8 cellular contexts compared by ENCODE assay signal in genomic region chr7:43639858-43640491, GRCh38. TPM values are rescaled to one million over a fixed set of nuclear protein-coding genes. Genes with fewer than 3 reads are reported as not detected.
DNase-seq lines count a peak whose midpoint lies in the region; TF ChIP-seq lines count a peak whose summit lies in the region.

No MANE protein-coding gene starts in this region.

- intact Hi-C loops in CD4-positive, alpha-beta memory T cell (cut with micrococcal nuclease) = no loop called here
- intact Hi-C loops in spleen (cut with DNase I; ENCODE audit: low total_unique reads) = loop anchor here (10.0 kb wide), 1 partner anchor 55 kb away; the partner anchor contains the start of gene STK17A

- H3K9me3 Mint-ChIP-seq in CD4-positive, alpha-beta memory T cell = no peaks in the 10 kb centered on the region

- DNase-seq in CD4-positive, alpha-beta memory T cell = no peak
- DNase-seq in NCI-H1436 treated with DMSO at 0.1 percent for 48 hours (lab: John Stamatoyannopoulos, UW) (peak; percentile 52), spleen (no peak), globus pallidus (ENCODE audit: low spot score) (no peak)
- no peak for DNase-seq in stimulated activated naive CD4-positive, alpha-beta T cell treated with Interleukin-2 at 50 U/mL for 16 hours (lab: John Stamatoyannopoulos, UW)
- no peak for DNase-seq in central memory CD4-positive, alpha-beta T cell

- H3K4me3 Mint-ChIP-seq in CD4-positive, alpha-beta memory T cell = peak overlapping the region in 3 of 8 donors; percentile 10 to 31 (median 21)

- POLR2A ChIA-PET in CD4-positive, alpha-beta memory T cell (lab: Charles Lee; ENCODE audit: partially characterized antibody) = interaction anchor here (1.2 to 16.6 kb wide), 8 partner anchors 8 to 58 kb away, joined by 4 to 393 read pairs (median 7); partner anchors contain the start of gene STK17A

- CTCF ChIA-PET in CD4-positive, alpha-beta memory T cell (lab: Charles Lee; ENCODE audit: partially characterized antibody) = interaction anchor here (1.1 to 3.5 kb wide), 6 partner anchors 10 to 60 kb away, joined by 3 to 41 read pairs (median 10); partner anchors contain the start of gene STK17A

- H3K9me3 ChIP-seq in CD4-positive, alpha-beta memory T cell (ENCODE audit: control insufficient read depth in 1 of 2, low read length in 2 of 2) = no peaks in the 10 kb centered on the region
- no peaks in the 10 kb centered on the region for H3K9me3 ChIP-seq in iPS-18a (ENCODE audit: control insufficient read depth, low read depth, low read length)
- H3K9me3 ChIP-seq in spleen = no peaks in the 10 kb centered on the region

- no peaks in the 10 kb centered on the region for H3K27me3 Mint-ChIP-seq in CD4-positive, alpha-beta memory T cell

- TF ChIP-seq CTCF in spleen (IDR thresholded peaks at IDR 0.05 in 8 of 11, conservative IDR thresholded peaks at IDR 0.05 in 3 of 11) = no peak

- WGBS in spleen, 5 donors = 55 to 71% (median 67%) methylated on average over 6 of the region's 6 CpGs

- no peak for TF ChIP-seq POLR2A in spleen (IDR thresholded peaks at IDR 0.05)

- peaks cover 50 to 94% (median 75%) of the 10 kb centered on the region in 4 donors for H3K4me1 Mint-ChIP-seq in CD4-positive, alpha-beta memory T cell

- H3K4me1 ChIP-seq in CD4-positive, alpha-beta memory T cell (ENCODE audit: insufficient read depth, low read length) = peaks cover 99% of the 10 kb centered on the region
- H3K4me1 ChIP-seq in iPS-18a (ENCODE audit: control insufficient read depth, low read depth, low read length) = no peaks in the 10 kb centered on the region
- peaks cover 19 to 98% (median 76%) of the 10 kb centered on the region in 6 donors for H3K4me1 ChIP-seq in spleen

- no peak overlapping the region for H3K4me3 ChIP-seq in CD4-positive, alpha-beta memory T cell (ENCODE audit: low read length in 2 of 2)
- H3K4me3 ChIP-seq in iPS-18a (ENCODE audit: low read length) (no peak overlapping the region), spleen (no peak overlapping the region)

- no peak overlapping the region for H3K9ac ChIP-seq in iPS-18a (ENCODE audit: low read length)

- H3K36me3 Mint-ChIP-seq in CD4-positive, alpha-beta memory T cell = peaks cover 67 to 79% of the 10 kb centered on the region in 2 donors

- no peak overlapping the region for H3K27ac ChIP-seq in CD4-positive, alpha-beta memory T cell (ENCODE audit: low read depth, low read length)
- H3K27ac ChIP-seq in angular gyrus (ENCODE audit: low read depth, low read length) = peak overlapping the region; percentile 22
- H3K27ac ChIP-seq in iPS-18a (ENCODE audit: low read length) = peak overlapping the region; percentile 42
- peak overlapping the region; percentile 22 to 97 (median 81) for H3K27ac ChIP-seq in spleen

- peaks cover 38% of the 10 kb centered on the region for H3K36me3 ChIP-seq in CD4-positive, alpha-beta memory T cell (ENCODE audit: insufficient read depth, low read length)
- peaks cover 62% of the 10 kb centered on the region for H3K36me3 ChIP-seq in iPS-18a (ENCODE audit: control insufficient read depth, low read depth, low read length)
- H3K36me3 ChIP-seq in spleen = peaks cover 0 to 98% (median 33%) of the 10 kb centered on the region in 6 donors

- peak overlapping the region; percentile 59 to 88 (median 85) for H3K27ac Mint-ChIP-seq in CD4-positive, alpha-beta memory T cell

- no peaks in the 10 kb centered on the region for H3K27me3 ChIP-seq in CD4-positive, alpha-beta memory T cell (ENCODE audit: insufficient read depth, low read length)
- no peaks in the 10 kb centered on the region for H3K27me3 ChIP-seq in iPS-18a (ENCODE audit: control insufficient read depth, insufficient read depth, low read length)
- no peaks in the 10 kb centered on the region for H3K27me3 ChIP-seq in spleen (replicated peaks in 1 of 7)

RNA-seq across cellular contexts. Expression of gene STK17A, which starts 57.1 kb away (rescaled TPM):
- 100 to 1,000 TPM; 118 to 119 TPM for total RNA-seq in CD4-positive, alpha-beta memory T cell
- 100 to 1,000 TPM; 139 to 168 TPM for polyA plus RNA-seq in CD4-positive, alpha-beta memory T cell
- total RNA-seq in spleen = 10 to 100 TPM; 45.5 to 70.1 (median 63.8) TPM
- polyA plus RNA-seq in spleen = 10 to 100 TPM; 33.4 to 41.9 (median 40.2) TPM
